In the genomic region with DNA sequence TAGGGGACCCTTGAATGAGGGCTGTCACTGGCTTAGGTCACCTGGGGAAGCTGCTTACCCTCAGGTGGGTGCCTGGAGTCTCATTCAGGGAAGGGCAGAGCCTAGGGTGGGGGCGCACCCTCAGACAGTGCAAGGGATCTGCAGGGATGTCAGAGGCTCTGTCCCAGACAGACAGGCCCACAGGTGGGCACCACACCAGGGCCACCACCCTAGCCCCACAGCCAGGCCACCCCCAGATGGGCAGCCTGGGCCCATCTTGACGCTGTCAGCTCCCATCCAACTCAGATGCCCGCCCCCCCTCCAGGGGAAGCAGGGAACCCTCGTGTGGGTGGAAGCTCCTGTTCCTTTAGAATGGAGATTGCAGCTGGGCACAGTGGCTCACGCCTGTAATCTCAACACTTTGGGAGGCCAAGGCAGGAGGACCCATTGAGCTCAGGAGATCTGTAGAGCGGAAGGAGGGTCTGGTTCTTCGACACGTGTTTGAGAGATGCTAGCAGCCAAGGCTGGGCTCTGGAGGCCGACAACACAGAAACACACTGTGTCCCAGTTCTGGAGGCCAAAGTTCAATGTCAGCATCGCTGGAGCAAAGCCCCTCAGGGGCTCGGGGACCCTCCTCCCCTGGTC, we compare ENCODE assay signal across 16 cellular contexts. TPM values are rescaled to one million over a fixed set of nuclear protein-coding genes. Genes with fewer than 3 reads are reported as not detected.
DNase-seq lines count a peak whose midpoint lies in the region; ATAC-seq and TF ChIP-seq lines count a peak whose summit lies in the region.
"Had no signal": no experiment of that assay in that cellular context is flagged by ENCODE, and none has a peak within 500 bp of the region (broad histone marks: within the 10 kb centered on the region; RNA-seq: fewer than 3 reads in every experiment).

No MANE protein-coding gene starts in this region.

- H2BK120ac ChIP-seq in mesenchymal stem cell (ENCODE audit: low read depth, low read length) = no peak overlapping the region

- no peak overlapping the region for H4K8ac ChIP-seq in mesenchymal stem cell (ENCODE audit: low read length)

- H3K79me1 ChIP-seq in mesenchymal stem cell (replicated peaks; ENCODE audit: low read length, poor library complexity, severe bottlenecking) = no peaks in the 10 kb centered on the region

- H4K91ac ChIP-seq in mesenchymal stem cell (ENCODE audit: low read length) = peak overlapping the region; percentile 49

- peaks cover 2% of the 10 kb centered on the region for H3K27me3 Mint-ChIP-seq in activated T-helper 1 cell treated with anti-CD3 and anti-CD28 coated beads, Interleukin-12 subunit alpha, Interleukin-12 subunit beta, Interleukin-2, Interleukin-4 antibody, amounts not matched to agents 30 ng/mL and 10 ng/mL and 1 ng/mL, durations not matched to agents 14 hours and 24 hours and 36 hours (ENCODE audit: insufficient read depth)

- H3K4me3 ChIP-seq in mesenchymal stem cell (ENCODE audit: insufficient read depth in 1 of 2, low read depth in 1 of 2, low read length in 2 of 2) (no peak overlapping the region), MM.1S (ENCODE audit: low read length) (no peak overlapping the region)

- no peaks in the 10 kb centered on the region for H3F3A ChIP-seq in MM.1S (ENCODE audit: insufficient read depth, low read length)

- WGBS in mesenchymal stem cell = 92% methylated on average over 11 of the region's 11 CpGs

- H2AFZ ChIP-seq in mesenchymal stem cell (ENCODE audit: low read depth, low read length) (no peak overlapping the region), MM.1S (ENCODE audit: low read length) (no peak overlapping the region)

- H3K27ac Mint-ChIP-seq in activated T-helper 1 cell treated with anti-CD3 and anti-CD28 coated beads, Interleukin-12 subunit alpha, Interleukin-12 subunit beta, Interleukin-2, Interleukin-4 antibody, amounts not matched to agents 30 ng/mL and 10 ng/mL and 1 ng/mL, durations not matched to agents 14 hours and 24 hours and 36 hours = peak overlapping the region; percentile 44

- DNase-seq in left ventricle myocardium superior (peak; percentile 26), Right ventricle myocardium inferior (ENCODE audit: missing footprints) (no peak), mesenchymal stem cell (no peak), activated T-cell treated with anti-CD3 and anti-CD28 coated beads for 4 hours (no peak), MM.1S (no peak)
- no peak for DNase-seq in activated T-helper 1 cell treated with anti-CD3 and anti-CD28 coated beads, Interleukin-12 subunit alpha, Interleukin-12 subunit beta, Interleukin-2, Interleukin-4 antibody, amounts not matched to agents 30 ng/mL and 10 ng/mL and 1 ng/mL, durations not matched to agents 14 hours and 24 hours and 36 hours (ENCODE audit: low spot score)
- DNase-seq: midbrain, NCI-H2171 treated with DMSO at 0.1 percent for 48 hours, NCI-H69, OCI-M1, retina, SHP77 treated with DMSO at 0.1 percent for 48 hours had no signal

- H2AK5ac ChIP-seq in mesenchymal stem cell (ENCODE audit: low read length, severe bottlenecking) = no peak overlapping the region

- no peak overlapping the region for H3K18ac ChIP-seq in mesenchymal stem cell (ENCODE audit: low read depth in 1 of 2, low read length in 2 of 2)

- no peaks in the 10 kb centered on the region for H4K20me1 ChIP-seq in MM.1S (ENCODE audit: insufficient read depth, low read length)

- H3K4ac ChIP-seq in mesenchymal stem cell (ENCODE audit: low read depth in 1 of 2, low read length in 2 of 2) = no peak overlapping the region

- H3K79me2 ChIP-seq in MM.1S (ENCODE audit: low read length) = no peaks in the 10 kb centered on the region

- H3K4me3 Mint-ChIP-seq in activated T-helper 1 cell treated with anti-CD3 and anti-CD28 coated beads, Interleukin-12 subunit alpha, Interleukin-12 subunit beta, Interleukin-2, Interleukin-4 antibody, amounts not matched to agents 30 ng/mL and 10 ng/mL and 1 ng/mL, durations not matched to agents 14 hours and 24 hours and 36 hours = peak overlapping the region; percentile 22

- H3K36me3 Mint-ChIP-seq in activated T-helper 1 cell treated with anti-CD3 and anti-CD28 coated beads, Interleukin-12 subunit alpha, Interleukin-12 subunit beta, Interleukin-2, Interleukin-4 antibody, amounts not matched to agents 30 ng/mL and 10 ng/mL and 1 ng/mL, durations not matched to agents 14 hours and 24 hours and 36 hours (ENCODE audit: low read depth) = peaks cover 1% of the 10 kb centered on the region

- ATAC-seq in left ventricle myocardium superior (no peak), Right ventricle myocardium inferior (no peak), HG03442 (IDR thresholded peaks at IDR 0.05; ENCODE audit: unreplicated experiment) (no peak), GM18858 (IDR thresholded peaks at IDR 0.05; ENCODE audit: unreplicated experiment) (no peak)
- ATAC-seq: activated CD4-positive, CD25-positive, alpha-beta regulatory T cell treated with anti-CD3 and anti-CD28 coated beads, Interleukin-2, amount 50 U/mL, for 24 hours had no signal

- intact Hi-C loops in left ventricle myocardium superior (cut with micrococcal nuclease) = no loop called here
- intact Hi-C loops in Right ventricle myocardium inferior (cut with DNase I) = loop anchor here (5.0 to 10.0 kb wide), 2 partner anchors 59 to 107 kb away; partner anchors contain the start of gene DNAJB6
- intact Hi-C loops in activated T-helper 1 cell treated with anti-CD3 and anti-CD28 coated beads, Interleukin-12 subunit alpha, Interleukin-12 subunit beta, Interleukin-2, Interleukin-4 antibody, amounts not matched to agents 30 ng/mL and 10 ng/mL and 1 ng/mL, durations not matched to agents 14 hours and 24 hours and 36 hours (cut with micrococcal nuclease) = no loop called here

- H2BK12ac ChIP-seq in mesenchymal stem cell (ENCODE audit: low read length in 2 of 2) = no peak overlapping the region

- H3K9me2 ChIP-seq in MM.1S (replicated peaks; ENCODE audit: insufficient read depth, low read length) = no peaks in the 10 kb centered on the region

- H3K27ac ChIP-seq in mesenchymal stem cell (ENCODE audit: low read length, poor library complexity, severe bottlenecking) (no peak overlapping the region), MM.1S (ENCODE audit: low read length) (no peak overlapping the region)

- H3K4me1 ChIP-seq in mesenchymal stem cell (ENCODE audit: control insufficient read depth, insufficient read depth, low read depth, low read length) = peaks cover 19% of the 10 kb centered on the region
- no peaks in the 10 kb centered on the region for H3K4me1 ChIP-seq in MM.1S (ENCODE audit: low read length)

- H3K14ac ChIP-seq in mesenchymal stem cell (ENCODE audit: low read length in 2 of 2) = no peak overlapping the region

- H2BK5ac ChIP-seq in mesenchymal stem cell (ENCODE audit: low read depth, low read length, poor library complexity, severe bottlenecking) = no peak overlapping the region

- no peaks in the 10 kb centered on the region for H3K36me3 ChIP-seq in mesenchymal stem cell (ENCODE audit: control insufficient read depth in 1 of 2, insufficient read depth in 2 of 2, low read depth in 1 of 2, low read length in 2 of 2)
- no peaks in the 10 kb centered on the region for H3K36me3 ChIP-seq in MM.1S (replicated peaks; ENCODE audit: insufficient read depth, low read length)
- H3K36me3 ChIP-seq: gastroesophageal sphincter had no signal

- H3K27me3 ChIP-seq in mesenchymal stem cell (ENCODE audit: control insufficient read depth in 1 of 2, insufficient read depth in 1 of 2, low read length in 2 of 2) = no peaks in the 10 kb centered on the region
- H3K27me3 ChIP-seq in MM.1S (replicated peaks; ENCODE audit: insufficient read depth, low read length) = peaks cover 37% of the 10 kb centered on the region

- peaks cover 14% of the 10 kb centered on the region for H3K4me1 Mint-ChIP-seq in activated T-helper 1 cell treated with anti-CD3 and anti-CD28 coated beads, Interleukin-12 subunit alpha, Interleukin-12 subunit beta, Interleukin-2, Interleukin-4 antibody, amounts not matched to agents 30 ng/mL and 10 ng/mL and 1 ng/mL, durations not matched to agents 14 hours and 24 hours and 36 hours (ENCODE audit: low read depth)

- no peaks in the 10 kb centered on the region for H3K9me3 Mint-ChIP-seq in activated T-helper 1 cell treated with anti-CD3 and anti-CD28 coated beads, Interleukin-12 subunit alpha, Interleukin-12 subunit beta, Interleukin-2, Interleukin-4 antibody, amounts not matched to agents 30 ng/mL and 10 ng/mL and 1 ng/mL, durations not matched to agents 14 hours and 24 hours and 36 hours

- no peaks in the 10 kb centered on the region for H3K9me3 ChIP-seq in mesenchymal stem cell (ENCODE audit: control insufficient read depth, low read length)
- H3K9me3 ChIP-seq in MM.1S (replicated peaks; ENCODE audit: insufficient read depth, low read length) = no peaks in the 10 kb centered on the region
- H3K9me3 ChIP-seq: gastroesophageal sphincter had no signal

- no peak overlapping the region for H2BK15ac ChIP-seq in mesenchymal stem cell (ENCODE audit: low read depth, poor library complexity, severe bottlenecking)

- H3K23ac ChIP-seq in mesenchymal stem cell (ENCODE audit: low read length in 2 of 2) = no peak overlapping the region

- no peak for TF ChIP-seq CTCF in MM.1S (IDR thresholded peaks at IDR 0.05; ENCODE audit: low read length)

- H3K4me2 ChIP-seq in mesenchymal stem cell (ENCODE audit: low read length, poor library complexity, severe bottlenecking) (no peak overlapping the region), MM.1S (ENCODE audit: low read depth, low read length) (no peak overlapping the region)

- H3K9ac ChIP-seq in mesenchymal stem cell (ENCODE audit: low read length) (no peak overlapping the region), MM.1S (ENCODE audit: low read length) (no peak overlapping the region)

RNA-seq across cellular contexts. Expression of gene DNAJB6, which starts 58.5 kb away (rescaled TPM):
- 193 TPM for total RNA-seq in left ventricle myocardium superior
- 195 TPM for total RNA-seq in Right ventricle myocardium inferior
- 127 and 137 TPM in 2 replicates for total RNA-seq in activated T-helper 1 cell treated with anti-CD3 and anti-CD28 coated beads, Interleukin-12 subunit alpha, Interleukin-12 subunit beta, Interleukin-2, Interleukin-4 antibody, amounts not matched to agents 30 ng/mL and 10 ng/mL and 1 ng/mL, durations not matched to agents 14 hours and 24 hours and 36 hours
- polyA plus RNA-seq in mesenchymal stem cell (2013, experiment 1 of 2) = 177 TPM
- polyA plus RNA-seq in mesenchymal stem cell (2013, experiment 2 of 2) = 148 TPM
